In genomic region chr11:36363361-36364272, GRCh38 we compare ENCODE assay signal across 10 cellular contexts.
DNase-seq lines count a peak whose midpoint lies in the region; ATAC-seq and TF ChIP-seq lines count a peak whose summit lies in the region.
"Had no signal": no experiment of that assay in that cellular context is flagged by ENCODE, and none has a peak within 500 bp of the region (broad histone marks: within the 10 kb centered on the region; RNA-seq: fewer than 3 reads in every experiment).

No MANE protein-coding gene starts in this region.

- H3K4me1 ChIP-seq in neural progenitor cell, result peaks cover 36% of the 10 kb centered on the region

- peak overlapping the region; percentile 59 for H3K4me2 ChIP-seq in neural progenitor cell

- no peak overlapping the region for H3K27ac Mint-ChIP-seq in neural progenitor cell
- H3K27ac Mint-ChIP-seq: activated CD8-positive, alpha-beta T cell treated with anti-CD3 and anti-CD28 coated beads for 36 hours; naive thymus-derived CD8-positive, alpha-beta T cell had no signal

- H3K9me3 Mint-ChIP-seq in neural progenitor cell, result no peaks in the 10 kb centered on the region
- H3K9me3 Mint-ChIP-seq: activated CD8-positive, alpha-beta T cell treated with anti-CD3 and anti-CD28 coated beads for 36 hours; naive thymus-derived CD8-positive, alpha-beta T cell had no signal

- H3K9me3 ChIP-seq in neural progenitor cell (ENCODE audit: low read depth), result no peaks in the 10 kb centered on the region

- DNase-seq in MV-4-11 (lab: John Stamatoyannopoulos, UW), result peak; percentile 23
- DNase-seq in choroid plexus epithelial cell (ENCODE audit: low read depth), result peak; percentile 16
- DNase-seq in neural progenitor cell (ENCODE audit: low spot score), result peak; percentile 69
- DNase-seq in NCI-H526 (lab: John Stamatoyannopoulos, UW), result no peak
- no peak for DNase-seq in GM03348 (ENCODE audit: low spot score)
- DNase-seq in activated CD4-positive, CD25-positive, alpha-beta regulatory T cell (lab: John Stamatoyannopoulos, UW), result no peak
- DNase-seq: activated CD8-positive, alpha-beta T cell treated with anti-CD3 and anti-CD28 coated beads for 36 hours; naive thymus-derived CD8-positive, alpha-beta T cell had no signal

- H3K27me3 Mint-ChIP-seq in neural progenitor cell (ENCODE audit: insufficient read depth, low read depth), result peaks cover 11% of the 10 kb centered on the region

- peaks cover 46% of the 10 kb centered on the region for H3K4me1 Mint-ChIP-seq in neural progenitor cell

- no peak overlapping the region for H3K4me3 ChIP-seq in choroid plexus epithelial cell (ENCODE audit: low read depth, low read length)
- no peak overlapping the region for H3K4me3 ChIP-seq in neural progenitor cell

- H3K4me3 Mint-ChIP-seq in neural progenitor cell, result no peak overlapping the region
- H3K4me3 Mint-ChIP-seq: activated CD8-positive, alpha-beta T cell treated with anti-CD3 and anti-CD28 coated beads for 36 hours; naive thymus-derived CD8-positive, alpha-beta T cell had no signal

- H3K27me3 ChIP-seq in neural progenitor cell, result peaks cover 18% of the 10 kb centered on the region

- H3F3A ChIP-seq in neural progenitor cell (ENCODE audit: low read depth), result peaks cover 10% of the 10 kb centered on the region

- no peak overlapping the region for H3K9ac ChIP-seq in neural progenitor cell

- no peak overlapping the region for H3K27ac ChIP-seq in neural progenitor cell

- H4K20me1 ChIP-seq in neural progenitor cell (ENCODE audit: low read depth), result no peaks in the 10 kb centered on the region

- peak; percentile 40 for ATAC-seq in GM19463 (IDR thresholded peaks at IDR 0.05; ENCODE audit: unreplicated experiment)
- ATAC-seq in HG03342 (IDR thresholded peaks at IDR 0.05; ENCODE audit: unreplicated experiment), result no peak
- ATAC-seq: activated CD8-positive, alpha-beta T cell treated with anti-CD3 and anti-CD28 coated beads for 36 hours; naive thymus-derived CD8-positive, alpha-beta T cell had no signal

- no peaks in the 10 kb centered on the region for H3K79me2 ChIP-seq in neural progenitor cell (ENCODE audit: low read depth)

- H3K36me3 Mint-ChIP-seq in neural progenitor cell, result no peaks in the 10 kb centered on the region

- no peak for TF ChIP-seq CTCF in choroid plexus epithelial cell (conservative IDR thresholded peaks at IDR 0.05; ENCODE audit: low read depth, low read length)
- no peak for TF ChIP-seq CTCF in neural progenitor cell (IDR thresholded peaks at IDR 0.05)

- no peak overlapping the region for H2AFZ ChIP-seq in neural progenitor cell (replicated peaks)

- H3K36me3 ChIP-seq in neural progenitor cell, result no peaks in the 10 kb centered on the region

Comparison
In these comparisons a context has a peak if more than half of its experiments do, and no peak if none do; other contexts are left out.
1. DNase-seq: peak in MV-4-11 (single experiment), choroid plexus epithelial cell (single experiment) and neural progenitor cell (single experiment); none in NCI-H526 (0 of 2), GM03348 (single experiment) and activated CD4-positive, CD25-positive, alpha-beta regulatory T cell (0 of 4).